Comparison of ENCODE assay signal across 15 cellular contexts in the genomic region with DNA sequence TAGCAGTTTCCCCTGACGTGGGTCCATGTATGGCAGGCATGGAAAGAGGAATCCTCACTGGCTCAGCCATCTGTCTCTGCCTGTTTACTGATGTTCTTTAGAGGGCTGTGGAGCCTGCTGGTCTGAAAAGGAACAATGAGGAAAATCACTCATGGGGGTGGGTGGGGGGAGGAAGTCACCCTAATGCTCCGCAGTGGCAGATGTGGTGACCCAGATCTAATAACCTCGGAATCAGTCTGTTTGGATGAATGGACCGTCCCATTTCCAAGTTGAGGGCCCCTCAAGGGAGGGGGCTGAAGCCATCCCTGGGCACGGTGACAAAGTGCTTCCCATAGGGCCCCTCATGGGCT. TPM values are rescaled to one million over a fixed set of nuclear protein-coding genes. Genes with fewer than 3 reads are reported as not detected.
DNase-seq lines count a peak whose midpoint lies in the region; ATAC-seq, FAIRE-seq and TF ChIP-seq lines count a peak whose summit lies in the region.
"Had no signal": no experiment of that assay in that cellular context is flagged by ENCODE, and none has a peak within 500 bp of the region (broad histone marks: within the 10 kb centered on the region; RNA-seq: fewer than 3 reads in every experiment).

No MANE protein-coding gene starts in this region.

- peaks cover 89% of the 10 kb centered on the region for H3K79me2 ChIP-seq in K562 (ENCODE audit: control insufficient read depth, insufficient read depth, low read length)

- no peak overlapping the region for H2AFZ ChIP-seq in K562 (ENCODE audit: low read depth, low read length)

- TF ChIP-seq POLR2A in K562 (conservative IDR thresholded peaks at IDR 0.05): no peak

- intact Hi-C loops in K562 (cut with micrococcal nuclease): no loop called here

- in situ Hi-C loops in K562 (cut with MboI): no loop called here
- in situ Hi-C loops in GM13977 (cut with MboI; ENCODE audit: low pct_unique_long_range_greater_than_20kb, low sequenced_read_pairs, unreplicated experiment): loop anchor here (25.0 kb wide), 1 partner anchor 203 kb away; no protein-coding TSS in a partner anchor

- no peaks in the 10 kb centered on the region for H3K27me3 ChIP-seq in K562 (ENCODE audit: control insufficient read depth in 2 of 2, insufficient read depth in 2 of 2, low read length in 2 of 2)
- H3K27me3 ChIP-seq in neutrophil: no peaks in the 10 kb centered on the region
- H3K27me3 ChIP-seq: upper lobe of right lung had no signal

- CTCF ChIA-PET in K562 (lab: Yijun Ruan, JAX; ENCODE audit: low intra/inter-chr PET ratio): no interaction called here

- no TSS peak for BruUV-seq in K562 (replicated peaks; lab: Mats Ljungman, UMichigan)

- H3K9me1 ChIP-seq in K562 (ENCODE audit: control insufficient read depth, insufficient read depth, low read length): peaks cover 48% of the 10 kb centered on the region

- 90% methylated on average over 5 of the region's 5 CpGs for WGBS in K562 (ENCODE audit: insufficient coverage, low coverage, missing lambda C conversion rate)

- H3K4me1 ChIP-seq in K562 (replicated peaks in 1 of 2; ENCODE audit: control insufficient read depth in 2 of 2, insufficient read depth in 2 of 2, low read length in 2 of 2) (peaks cover 58 to 61% of the 10 kb centered on the region in 2 experiments), neutrophil (ENCODE audit: control insufficient read depth in 1 of 2, insufficient read depth in 1 of 2, low read depth in 1 of 2, low read length in 1 of 2) (peaks cover 60 to 61% of the 10 kb centered on the region in 2 experiments)

- ATAC-seq in K562: no peak
- ATAC-seq in HG03159 (IDR thresholded peaks at IDR 0.05; ENCODE audit: unreplicated experiment): no peak
- ATAC-seq: A549, upper lobe of right lung had no signal

- H4K20me1 ChIP-seq in K562 (replicated peaks; ENCODE audit: control insufficient read depth, insufficient read depth, low read length): peaks cover 60% of the 10 kb centered on the region

- H3K4me3 ChIP-seq in K562 (no peak overlapping the region), neutrophil (ENCODE audit: low read depth in 1 of 2, low read length in 1 of 2) (peak overlapping the region; percentile 44 to 52)
- H3K4me3 ChIP-seq: A549 had no signal

- H3K27ac ChIP-seq in K562 (ENCODE audit: extremely low read depth, low read depth, low read length) (no peak overlapping the region), neutrophil (peak overlapping the region; percentile 84)
- H3K27ac ChIP-seq: A549, upper lobe of right lung had no signal

- H3K9ac ChIP-seq in K562 (ENCODE audit: insufficient read depth in 1 of 2, low read depth in 2 of 2, low read length in 2 of 2): peak overlapping the region in 1 of 2 experiments; percentile 2; a peak in 2 of 4 replicates

- DNase-seq in NCI-H748 (lab: John Stamatoyannopoulos, UW; ENCODE audit: unreplicated experiment): peak; percentile 19
- DNase-seq in NCI-H748 treated with DMSO at 0.1 percent for 48 hours (lab: John Stamatoyannopoulos, UW): no peak
- peak; percentile 61 for DNase-seq in NCI-H2029 treated with DMSO at 0.1 percent for 48 hours (lab: John Stamatoyannopoulos, UW)
- DNase-seq in K562 (ENCODE audit: extremely low read depth in 1 of 4, low spot score in 3 of 4): peak in 1 of 4 experiments; percentile 85
- no peak for DNase-seq in GM13977 (ENCODE audit: low spot score)
- no peak for DNase-seq in ureter (ENCODE audit: low spot score)
- DNase-seq: stimulated activated CD4-positive, alpha-beta T cell treated with anti-CD3 and anti-CD28 coated beads, Interleukin-4, amount 100 ng/mL, for 24 hours; T1000; upper lobe of right lung had no signal

- TF ChIP-seq CTCF in K562 (IDR thresholded peaks at IDR 0.05 in 2 of 3, conservative IDR thresholded peaks at IDR 0.05 in 1 of 3; ENCODE audit: insufficient read depth in 2 of 3, low read depth in 1 of 3, low read length in 3 of 3) (no peak), neutrophil (IDR thresholded peaks at IDR 0.05) (no peak), GM13977 (IDR thresholded peaks at IDR 0.05; ENCODE audit: extremely low read depth, insufficient read depth, missing control alignments) (no peak)

- POLR2A ChIA-PET in K562 (lab: Yijun Ruan, JAX): interaction anchor here (0.6 to 86.5 kb wide), 7 partner anchors 2 to 122 kb away, joined by 3 to 3476 read pairs (median 207); a partner anchor contains a TSS

- H3K4me2 ChIP-seq in K562 (ENCODE audit: insufficient read depth, low read length): no peak overlapping the region

- no peak for TF ChIP-seq EP300 in K562 (IDR thresholded peaks at IDR 0.05; ENCODE audit: low read length)

- H3K9me3 ChIP-seq in K562 (replicated peaks; ENCODE audit: control insufficient read depth, insufficient read depth, low read depth, low read length) (no peaks in the 10 kb centered on the region), neutrophil (no peaks in the 10 kb centered on the region)
- H3K9me3 ChIP-seq: A549, upper lobe of right lung had no signal

- no peak for TF ChIP-seq RAD21 in K562 (CRISPR knock-in tag; conservative IDR thresholded peaks at IDR 0.05 in 1 of 2, IDR thresholded peaks at IDR 0.05 in 1 of 2)

- no peak for FAIRE-seq in K562 (lab: Jason Lieb, UNC)
- FAIRE-seq: A549, endometrium had no signal

- peaks cover 67% of the 10 kb centered on the region for H3K36me3 ChIP-seq in K562 (ENCODE audit: control insufficient read depth, insufficient read depth, low read length)
- H3K36me3 ChIP-seq in neutrophil: no peaks in the 10 kb centered on the region
- H3K36me3 ChIP-seq: upper lobe of right lung had no signal

TF ChIP-seq in K562, 482 proteins besides CTCF, POLR2A, EP300 and RAD21 (continues in another document):
- no peak for TF ChIP-seq LEF1 (IDR thresholded peaks at IDR 0.05)
- no peak for TF ChIP-seq NFE2L1 (tag; IDR thresholded peaks at IDR 0.05; ENCODE audit: borderline replicate concordance, low read depth)

RNA-seq across cellular contexts. Expression of a gene that starts 4.4 kb away (rescaled TPM):
- 234 and 446 TPM in 2 replicates for total RNA-seq in K562 (2011; cell fraction: chromatin; rRNA removed; ENCODE audit: low replicate concordance)
- 279 and 314 TPM in 2 replicates for total RNA-seq in K562 (2011; cell fraction: nucleolus; rRNA removed)
- total RNA-seq in K562 (2011; cell fraction: nucleoplasm; rRNA removed): 196 and 222 TPM in 2 replicates
- total RNA-seq in K562 (2014; rRNA removed) (81.7 and 100 TPM in 2 replicates), K562 (2014; rRNA removed; fragmentation: Illumina TruSeq; extraction: Trizol) (27.5 and 45.6 TPM in 2 replicates), K562 (2015; rRNA removed; fragmentation: Illumina TruSeq; extraction: Trizol) (65.7 and 68.4 TPM in 2 replicates), K562 (2021) (144 and 150 TPM in 2 replicates), ureter (88.0 TPM)
- polyA plus RNA-seq in K562 (2011; rRNA removed) (20.9 and 36.8 TPM in 2 replicates), K562 (2014; fragmentation: Illumina TruSeq; extraction: Trizol) (45.8 and 60.4 TPM in 2 replicates), K562 (2014; fragmentation: Nextera tagmentation; extraction: Ambion mirVana) (under 1 TPM; 0.41 to 0.70 TPM), K562 (2014; rRNA removed) (34.9 and 36.1 TPM in 2 replicates)
- polyA plus RNA-seq in K562 (2011; cell fraction: cytosol; rRNA removed): 26.4 and 31.1 TPM in 2 replicates
- polyA plus RNA-seq in K562 (2011; cell fraction: nucleus; rRNA removed): 57.9 and 76.9 TPM in 2 replicates
- polyA plus RNA-seq in K562 (2012): 73.9 and 75.3 TPM in 2 replicates
- 113 and 124 TPM in 2 replicates for polyA minus RNA-seq in K562 (2011; rRNA and poly(A)+ RNA removed)
- 132 and 181 TPM in 2 replicates for polyA minus RNA-seq in K562 (2011; cell fraction: cytosol; rRNA and poly(A)+ RNA removed)
- polyA minus RNA-seq in K562 (2011; cell fraction: nucleus; rRNA and poly(A)+ RNA removed): 138 and 300 TPM in 2 replicates

RNA-seq across cellular contexts. Expression of a gene that starts 39.5 kb away (rescaled TPM):
- not detected in 2 replicates for total RNA-seq in K562 (2011; cell fraction: chromatin; rRNA removed; ENCODE audit: low replicate concordance)
- not detected in 2 replicates for total RNA-seq in K562 (2011; cell fraction: nucleolus; rRNA removed)
- not detected in 2 replicates for total RNA-seq in K562 (2011; cell fraction: nucleoplasm; rRNA removed)
- total RNA-seq in K562 (2014; rRNA removed) (0.04 and 0.50 TPM in 2 replicates), K562 (2014; rRNA removed; fragmentation: Illumina TruSeq; extraction: Trizol) (not detected in 2 replicates), K562 (2015; rRNA removed; fragmentation: Illumina TruSeq; extraction: Trizol) (not detected in 2 replicates), K562 (2021) (0.09 TPM in 1 of 2 replicates, not detected in the other), ureter (21.5 TPM)
- polyA plus RNA-seq in K562 (2011; rRNA removed) (0.01 and 0.04 TPM in 2 replicates), K562 (2014; fragmentation: Illumina TruSeq; extraction: Trizol) (not detected in 2 replicates), K562 (2014; fragmentation: Nextera tagmentation; extraction: Ambion mirVana) (under 1 TPM; 0.04 to 0.08 TPM), K562 (2014; rRNA removed) (0.08 TPM in 1 of 2 replicates, not detected in the other)
- 0.58 TPM in 1 of 2 replicates, not detected in the other for polyA plus RNA-seq in K562 (2011; cell fraction: cytosol; rRNA removed)
- polyA plus RNA-seq in K562 (2011; cell fraction: nucleus; rRNA removed): 0.06 TPM in 1 of 2 replicates, not detected in the other
- 0.08 and 0.18 TPM in 2 replicates for polyA plus RNA-seq in K562 (2012)
- 0.42 TPM in 1 of 2 replicates, not detected in the other for polyA minus RNA-seq in K562 (2011; rRNA and poly(A)+ RNA removed)
- polyA minus RNA-seq in K562 (2011; cell fraction: cytosol; rRNA and poly(A)+ RNA removed): not detected in 2 replicates
- polyA minus RNA-seq in K562 (2011; cell fraction: nucleus; rRNA and poly(A)+ RNA removed): 0.11 and 0.40 TPM in 2 replicates

RNA-seq across cellular contexts. Expression of a gene that starts 42.9 kb away (rescaled TPM):
- total RNA-seq in K562 (2011; cell fraction: chromatin; rRNA removed; ENCODE audit: low replicate concordance): not detected in 2 replicates
- total RNA-seq in K562 (2011; cell fraction: nucleolus; rRNA removed): not detected in 2 replicates
- total RNA-seq in K562 (2011; cell fraction: nucleoplasm; rRNA removed): not detected in 2 replicates
- not detected in 2 replicates for total RNA-seq in K562 (2014; rRNA removed)
- total RNA-seq in K562 (2014; rRNA removed; fragmentation: Illumina TruSeq; extraction: Trizol): not detected in 2 replicates
- total RNA-seq in K562 (2015; rRNA removed; fragmentation: Illumina TruSeq; extraction: Trizol): not detected in 2 replicates
- not detected in 2 replicates for total RNA-seq in K562 (2021)
- polyA plus RNA-seq in K562 (2011; rRNA removed): 0.24 TPM in 1 of 2 replicates, not detected in the other
- polyA plus RNA-seq in K562 (2011; cell fraction: cytosol; rRNA removed): not detected in 2 replicates
- 0.27 TPM in 1 of 2 replicates, not detected in the other for polyA plus RNA-seq in K562 (2011; cell fraction: nucleus; rRNA removed)
- polyA plus RNA-seq in K562 (2012): not detected in 2 replicates
- not detected in 2 replicates for polyA plus RNA-seq in K562 (2014; fragmentation: Illumina TruSeq; extraction: Trizol)
- under 1 TPM in 1 of 2 experiments, not detected in 1; 0.35 TPM for polyA plus RNA-seq in K562 (2014; fragmentation: Nextera tagmentation; extraction: Ambion mirVana)
- not detected in 2 replicates for polyA plus RNA-seq in K562 (2014; rRNA removed)
- not detected in 2 replicates for polyA minus RNA-seq in K562 (2011; rRNA and poly(A)+ RNA removed)
- not detected in 2 replicates for polyA minus RNA-seq in K562 (2011; cell fraction: cytosol; rRNA and poly(A)+ RNA removed)
- not detected in 2 replicates for polyA minus RNA-seq in K562 (2011; cell fraction: nucleus; rRNA and poly(A)+ RNA removed)
- total RNA-seq in ureter: 0.89 TPM
- total RNA-seq: HT1080, osteocyte, upper lobe of right lung had no signal

Comparison
In these comparisons a context has a peak if more than half of its experiments do, and no peak if none do; other contexts are left out.
1. DNase-seq: peak in NCI-H748 (single experiment) and NCI-H2029 treated with DMSO at 0.1 percent for 48 hours (single experiment); none in NCI-H748 treated with DMSO at 0.1 percent for 48 hours (single experiment), GM13977 (single experiment) and ureter (single experiment).
2. RNA of a gene that starts 39.5 kb away (total RNA-seq): 21.5 TPM in ureter (single experiment); 0.04 to 0.50 TPM in K562; every median in the first group is over 10 times any median in the second.